Comparison of ENCODE assay signal across 10 cellular contexts in the genomic region with DNA sequence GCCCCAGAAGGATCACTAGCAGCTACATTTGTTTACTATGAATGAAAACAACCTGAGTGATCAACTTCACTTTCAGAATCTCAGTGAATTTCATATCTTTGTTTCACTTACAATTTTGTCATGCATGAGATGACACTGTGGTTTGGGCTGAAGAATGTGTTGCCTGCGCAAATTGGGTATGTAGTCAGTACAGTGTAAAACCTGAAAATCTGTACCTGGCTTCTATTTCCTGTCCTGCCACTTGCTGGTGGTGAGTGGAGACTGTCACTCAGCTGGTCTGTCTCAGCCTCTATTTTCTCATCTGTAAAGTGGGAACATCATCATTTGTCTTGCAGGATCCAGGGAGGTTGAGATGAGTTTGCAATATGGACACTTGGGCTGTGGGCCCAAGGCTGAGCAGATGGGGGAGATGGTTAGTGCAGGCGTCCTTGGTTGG.
DNase-seq lines count a peak whose midpoint lies in the region; ATAC-seq and TF ChIP-seq lines count a peak whose summit lies in the region.
"Had no signal": no experiment of that assay in that cellular context is flagged by ENCODE, and none has a peak within 500 bp of the region (broad histone marks: within the 10 kb centered on the region; RNA-seq: fewer than 3 reads in every experiment).

No MANE protein-coding gene starts in this region.

- H3K27ac ChIP-seq in GM23248 (no peak overlapping the region), coronary artery (no peak overlapping the region)
- H3K27ac ChIP-seq: SK-N-MC, thoracic aorta had no signal

- H3K4me2 ChIP-seq in GM23248 (ENCODE audit: unreplicated experiment) = no peak overlapping the region

- peak; percentile 46 for DNase-seq in germinal center (ENCODE audit: low spot score)
- DNase-seq in Right ventricle myocardium inferior (ENCODE audit: missing footprints) = no peak
- DNase-seq in GM23248 = no peak
- DNase-seq in CD1c-positive myeloid dendritic cell (ENCODE audit: extremely low spot score) = no peak
- DNase-seq in coronary artery (ENCODE audit: low spot score) = no peak

- no peak overlapping the region for H2AFZ ChIP-seq in GM23248

- no peak overlapping the region for H3K9ac ChIP-seq in GM23248

- intact Hi-C loops in Right ventricle myocardium inferior (cut with DNase I) = loop anchor here (10.0 kb wide), 1 partner anchor 438 kb away; no protein-coding TSS in a partner anchor

- no peak for TF ChIP-seq CTCF in coronary artery (IDR thresholded peaks at IDR 0.05)

- 64% methylated on average over 2 of the region's 2 CpGs for WGBS in GM23248 (ENCODE audit: low coverage in 1 of 2, low lambda C conversion rate in 2 of 2, missing lambda C conversion rate in 2 of 2), 2 experiments

- H4K20me1 ChIP-seq in GM23248 (ENCODE audit: insufficient read depth) = no peaks in the 10 kb centered on the region

- H3K27me3 ChIP-seq in GM23248 (replicated peaks; ENCODE audit: insufficient read depth) = no peaks in the 10 kb centered on the region

- in situ Hi-C loops in GM23248 (cut with MboI) = no loop called here

- no peaks in the 10 kb centered on the region for H3K9me2 ChIP-seq in GM23248 (ENCODE audit: insufficient read depth)

- H3K9me3 ChIP-seq in GM23248 (ENCODE audit: low read depth) = no peaks in the 10 kb centered on the region
- H3K9me3 ChIP-seq: thoracic aorta had no signal

- ATAC-seq in GM18861 (IDR thresholded peaks at IDR 0.05; ENCODE audit: unreplicated experiment) (peak; percentile 90), GM21423 (IDR thresholded peaks at IDR 0.05; ENCODE audit: unreplicated experiment) (peak; percentile 91), HG03159 (IDR thresholded peaks at IDR 0.05; ENCODE audit: unreplicated experiment) (peak; percentile 89), Right ventricle myocardium inferior (no peak)

- H3K36me3 ChIP-seq in GM23248 (ENCODE audit: low read depth) = no peaks in the 10 kb centered on the region
- H3K36me3 ChIP-seq: thoracic aorta had no signal

- H3F3A ChIP-seq in GM23248 (ENCODE audit: insufficient read depth) = peaks cover 14% of the 10 kb centered on the region

- H3K4me3 ChIP-seq in GM23248 = no peak overlapping the region
- no peak overlapping the region for H3K4me3 ChIP-seq in coronary artery
- H3K4me3 ChIP-seq: SK-N-MC, thoracic aorta had no signal

- peaks cover 22% of the 10 kb centered on the region for H3K4me1 ChIP-seq in GM23248 (ENCODE audit: insufficient read depth)

- no peaks in the 10 kb centered on the region for H3K79me2 ChIP-seq in GM23248 (ENCODE audit: insufficient read depth)
